In the genomic region with DNA sequence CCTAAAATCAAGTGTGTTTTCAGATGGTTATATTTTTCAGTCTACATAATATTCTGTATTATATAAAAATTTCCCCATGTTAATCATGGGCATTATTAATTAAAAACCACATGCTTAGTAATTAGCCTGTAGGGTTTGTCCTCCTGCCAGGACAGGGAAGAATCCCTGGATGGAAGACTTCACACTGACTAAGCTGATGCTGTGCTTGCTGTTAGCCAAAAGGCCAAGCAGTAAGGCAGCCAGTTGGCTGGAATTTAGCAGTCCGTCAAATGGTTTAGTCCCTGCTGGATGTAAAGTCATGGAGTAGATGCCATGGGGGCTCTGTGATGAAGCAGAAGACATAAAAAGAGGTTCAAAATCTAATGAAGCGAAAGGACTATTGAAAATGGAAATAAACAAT, we compare ENCODE assay signal across 18 cellular contexts.
"Had no signal": no experiment of that assay in that cellular context is flagged by ENCODE, and none has a peak within 500 bp of the region (broad histone marks: within the 10 kb centered on the region; RNA-seq: fewer than 3 reads in every experiment).

No MANE protein-coding gene starts in this region.

- H3K27ac ChIP-seq: SJSA1, SK-N-MC had no signal

- H3K4me1 ChIP-seq: SJSA1 had no signal

- H3K36me3 ChIP-seq: MG63, SJSA1 had no signal

- FAIRE-seq: HepG2, RCC 7860 had no signal

- H3K4me3 ChIP-seq: MG63, SJSA1, SK-N-MC had no signal

- DNase-seq: IMR-90, KG1, MG63, NCI-H1092, NCI-H1436 treated with DMSO at 0.1 percent for 48 hours, NCI-H1694, NCI-H187 treated with DMSO at 0.1 percent for 48 hours, NCI-H2029 treated with DMSO at 0.1 percent for 48 hours, NCI-H345, NCI-H446 treated with DMSO at 0.1 percent for 48 hours, NCI-H510A treated with DMSO at 0.1 percent for 48 hours, Right ventricle myocardium superior, RPMI8226, SIG-M5 had no signal

- H3K9me3 ChIP-seq: MG63, SJSA1 had no signal
